In genomic region chr7:98404840-98405239, GRCh38 we compare ENCODE assay signal across 36 cellular contexts.
"Had no signal": no experiment of that assay in that cellular context is flagged by ENCODE, and none has a peak within 500 bp of the region (broad histone marks: within the 10 kb centered on the region; RNA-seq: fewer than 3 reads in every experiment).

No MANE protein-coding gene starts in this region.

- DNase-seq: activated CD4-positive, alpha-beta memory T cell treated with anti-CD3 and anti-CD28 coated beads, Interleukin-2, amount 10 ng/mL, durations not matched to agents 7 days and 5 days; activated CD4-positive, alpha-beta T cell treated with anti-CD3 and anti-CD28 coated beads for 1 hour; activated CD4-positive, alpha-beta T cell treated with anti-CD3 and anti-CD28 coated beads for 48 hours; activated CD4-positive, CD25-positive, alpha-beta regulatory T cell; activated CD8-positive, alpha-beta memory T cell treated with anti-CD3 and anti-CD28 coated beads for 24 hours; activated CD8-positive, alpha-beta memory T cell treated with anti-CD3 and anti-CD28 coated beads, Interleukin-2, amount 10 ng/mL, durations not matched to agents 7 days and 5 days; activated CD8-positive, alpha-beta memory T cell treated with anti-CD3 and anti-CD28 coated beads, Interleukin-2, amount 50 U/mL, for 48 hours; activated effector memory CD4-positive, alpha-beta T cell treated with Interleukin-2 at 50 U/mL for 16 hours; activated naive CD4-positive, alpha-beta T cell treated with anti-CD3 and anti-CD28 coated beads, Interleukin-2, amount 10 ng/mL, durations not matched to agents 7 days and 5 days; activated naive CD8-positive, alpha-beta T cell treated with anti-CD3 and anti-CD28 coated beads, Interleukin-2, amount 50 U/mL, for 24 hours; activated T-cell treated with anti-CD3 and anti-CD28 coated beads, Interleukin-2, amount 50 U/mL, for 48 hours; anterior cingulate cortex; brain microvascular endothelial cell; central memory CD4-positive, alpha-beta T cell; Karpas-422; MG63; NCI-H1048; NCI-H1105 treated with DMSO at 0.1 percent for 48 hours; NCI-H1436 treated with DMSO at 0.1 percent for 48 hours; NCI-H1694 treated with DMSO at 0.1 percent for 48 hours; NCI-H2029; NCI-H2107; NCI-H510A; NCI-H526; NCI-H748 treated with DMSO at 0.1 percent for 48 hours; NK-92 treated with Interleukin-12 subunit alpha and Interleukin-12 subunit beta, amount 100 ng/mL, for 24 hours; PC-3; Peyer's patch; RPMI8226; SHP77 treated with DMSO at 0.1 percent for 48 hours; T-cell; T-helper 17 cell; WERI-Rb-1 had no signal

- H3K9me3 Mint-ChIP-seq: activated CD4-positive, alpha-beta memory T cell treated with anti-CD3 and anti-CD28 coated beads, Interleukin-2, amount 10 ng/mL, durations not matched to agents 7 days and 5 days; activated naive CD4-positive, alpha-beta T cell treated with anti-CD3 and anti-CD28 coated beads, Interleukin-2, amount 10 ng/mL, durations not matched to agents 7 days and 5 days; activated naive CD8-positive, alpha-beta T cell treated with anti-CD3 and anti-CD28 coated beads, Interleukin-2, amount 50 U/mL, for 24 hours; T-cell had no signal

- H3K4me1 Mint-ChIP-seq: activated CD8-positive, alpha-beta memory T cell treated with anti-CD3 and anti-CD28 coated beads, Interleukin-2, amount 10 ng/mL, durations not matched to agents 7 days and 5 days; T-helper 17 cell had no signal

- H3K4me3 Mint-ChIP-seq: activated CD4-positive, alpha-beta memory T cell treated with anti-CD3 and anti-CD28 coated beads, Interleukin-2, amount 10 ng/mL, durations not matched to agents 7 days and 5 days; activated CD8-positive, alpha-beta memory T cell treated with anti-CD3 and anti-CD28 coated beads, Interleukin-2, amount 10 ng/mL, durations not matched to agents 7 days and 5 days; activated naive CD4-positive, alpha-beta T cell treated with anti-CD3 and anti-CD28 coated beads, Interleukin-2, amount 10 ng/mL, durations not matched to agents 7 days and 5 days; activated naive CD8-positive, alpha-beta T cell; activated naive CD8-positive, alpha-beta T cell treated with anti-CD3 and anti-CD28 coated beads, Interleukin-2, amount 50 U/mL, for 24 hours; T-cell; T-helper 17 cell had no signal

- ATAC-seq: activated CD8-positive, alpha-beta memory T cell treated with anti-CD3 and anti-CD28 coated beads, Interleukin-2, amount 10 ng/mL, durations not matched to agents 7 days and 5 days; activated naive CD8-positive, alpha-beta T cell treated with anti-CD3 and anti-CD28 coated beads, Interleukin-2, amount 50 U/mL, for 24 hours; PC-3; SK-N-SH treated with all-trans-retinoic acid at 6 μM for 48 hours; T-cell; T-helper 17 cell had no signal

- H3K9me3 ChIP-seq: MG63, SJSA1 had no signal

- H3K27me3 Mint-ChIP-seq: activated naive CD8-positive, alpha-beta T cell had no signal

- H3K36me3 ChIP-seq: brain microvascular endothelial cell, MG63, Peyer's patch, WERI-Rb-1 had no signal

- H3K27ac ChIP-seq: brain microvascular endothelial cell, Peyer's patch, SJSA1, WERI-Rb-1 had no signal

- H3K36me3 Mint-ChIP-seq: activated CD8-positive, alpha-beta memory T cell treated with anti-CD3 and anti-CD28 coated beads, Interleukin-2, amount 10 ng/mL, durations not matched to agents 7 days and 5 days; activated naive CD4-positive, alpha-beta T cell treated with anti-CD3 and anti-CD28 coated beads, Interleukin-2, amount 10 ng/mL, durations not matched to agents 7 days and 5 days; activated naive CD8-positive, alpha-beta T cell; T-cell had no signal

- H3K27me3 ChIP-seq: brain microvascular endothelial cell, MG63, Peyer's patch, SJSA1 had no signal

- H3K4me3 ChIP-seq: MG63, Peyer's patch, SJSA1 had no signal

- H3K27ac Mint-ChIP-seq: activated CD4-positive, alpha-beta memory T cell treated with anti-CD3 and anti-CD28 coated beads, Interleukin-2, amount 10 ng/mL, durations not matched to agents 7 days and 5 days; activated CD8-positive, alpha-beta memory T cell treated with anti-CD3 and anti-CD28 coated beads, Interleukin-2, amount 10 ng/mL, durations not matched to agents 7 days and 5 days; activated naive CD4-positive, alpha-beta T cell treated with anti-CD3 and anti-CD28 coated beads, Interleukin-2, amount 10 ng/mL, durations not matched to agents 7 days and 5 days; activated naive CD8-positive, alpha-beta T cell; activated naive CD8-positive, alpha-beta T cell treated with anti-CD3 and anti-CD28 coated beads, Interleukin-2, amount 50 U/mL, for 24 hours; T-helper 17 cell had no signal
